ENCODE assay signal across 18 cellular contexts in the genomic region with DNA sequence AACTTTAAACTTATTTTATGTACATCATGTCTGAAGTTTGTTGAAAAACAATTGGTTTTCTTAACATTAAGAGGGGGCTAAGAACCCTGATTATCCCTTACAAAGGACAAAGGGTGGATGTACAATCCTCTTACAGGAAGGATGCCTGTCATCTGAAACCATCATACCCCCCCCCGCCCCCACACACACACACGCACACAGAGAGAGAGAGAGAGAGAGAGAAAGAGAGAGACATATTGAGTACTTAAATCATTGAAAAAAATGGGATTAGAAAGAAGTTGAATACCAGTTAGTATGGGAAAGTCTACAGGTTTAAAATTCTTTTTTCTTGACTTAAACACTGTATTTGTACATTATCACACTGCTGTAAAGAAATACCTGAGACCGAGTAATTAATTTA. TPM values are rescaled to one million over a fixed set of nuclear protein-coding genes. Genes with fewer than 3 reads are reported as not detected.
DNase-seq lines count a peak whose midpoint lies in the region; ATAC-seq and TF ChIP-seq lines count a peak whose summit lies in the region.
"Had no signal": no experiment of that assay in that cellular context is flagged by ENCODE, and none has a peak within 500 bp of the region (broad histone marks: within the 10 kb centered on the region; RNA-seq: fewer than 3 reads in every experiment).

No MANE protein-coding gene starts in this region.

- no peak for TF ChIP-seq POLR2A in HCT116 (IDR thresholded peaks at IDR 0.05; ENCODE audit: borderline replicate concordance, extremely low read depth, insufficient read depth, insufficient read length)

- no peak overlapping the region for H3K9ac ChIP-seq in HCT116 (ENCODE audit: low read length)

- no peaks in the 10 kb centered on the region for H3K36me3 ChIP-seq in HCT116 (ENCODE audit: control insufficient read depth in 1 of 2, insufficient read depth in 2 of 2, low read length in 2 of 2)
- H3K36me3 ChIP-seq: spleen had no signal

- H3K9me2 ChIP-seq in HCT116 (ENCODE audit: insufficient read depth) = no peaks in the 10 kb centered on the region; the same call in 1 of the 2 replicates

- peaks cover 17% of the 10 kb centered on the region for H3K36me3 Mint-ChIP-seq in activated CD8-positive, alpha-beta T cell treated with anti-CD3 and anti-CD28 coated beads, Interleukin-2, amount 10 ng/mL, durations not matched to agents 7 days and 5 days (ENCODE audit: low read depth)

- peak overlapping the region; percentile 90 for H3K27ac Mint-ChIP-seq in activated CD8-positive, alpha-beta T cell treated with anti-CD3 and anti-CD28 coated beads, Interleukin-2, amount 10 ng/mL, durations not matched to agents 7 days and 5 days
- H3K27ac Mint-ChIP-seq: brain, WTC11 had no signal

- H3K27me3 Mint-ChIP-seq in activated CD8-positive, alpha-beta T cell treated with anti-CD3 and anti-CD28 coated beads, Interleukin-2, amount 10 ng/mL, durations not matched to agents 7 days and 5 days (ENCODE audit: low read depth) = peaks cover under 1% of the 10 kb centered on the region

- DNase-seq in DMS53 (lab: John Stamatoyannopoulos, UW) (peak; percentile 26), DMS53 treated with DMSO at 0.1 percent for 48 hours (lab: John Stamatoyannopoulos, UW; ENCODE audit: unreplicated experiment) (no peak), HCT116 (ENCODE audit: low read depth, low spot score) (no peak), lung microvascular endothelial cell (ENCODE audit: low read depth in 2 of 2) (peak; percentile 40 to 44), right cardiac atrium (no peak)
- no peak for DNase-seq in activated CD8-positive, alpha-beta T cell treated with anti-CD3 and anti-CD28 coated beads, Interleukin-2, amount 10 ng/mL, durations not matched to agents 7 days and 5 days
- DNase-seq: dorsolateral prefrontal cortex, NCI-H2029, NCI-H526 treated with DMSO at 0.1 percent for 48 hours, posterior cingulate gyrus, spleen had no signal

- CTCF ChIA-PET in HCT116 (lab: Charles Lee) = no interaction called here
- CTCF ChIA-PET in activated CD8-positive, alpha-beta T cell treated with anti-CD3 and anti-CD28 coated beads, Interleukin-2, amount 10 ng/mL, durations not matched to agents 7 days and 5 days (lab: Charles Lee) = no interaction called here

- H3K9me3 Mint-ChIP-seq in activated CD8-positive, alpha-beta T cell treated with anti-CD3 and anti-CD28 coated beads, Interleukin-2, amount 10 ng/mL, durations not matched to agents 7 days and 5 days (ENCODE audit: insufficient read depth) = peaks cover 6% of the 10 kb centered on the region

- no peak overlapping the region for H3K4me3 ChIP-seq in HCT116 (replicated peaks in 1 of 2; ENCODE audit: low read depth in 1 of 2, low read length in 2 of 2)
- no peak overlapping the region for H3K4me3 ChIP-seq in right cardiac atrium (ENCODE audit: low read length)
- H3K4me3 ChIP-seq: dorsolateral prefrontal cortex, hepatocyte had no signal

- H3K4me1 Mint-ChIP-seq in activated CD8-positive, alpha-beta T cell treated with anti-CD3 and anti-CD28 coated beads, Interleukin-2, amount 10 ng/mL, durations not matched to agents 7 days and 5 days (ENCODE audit: low read depth) = peaks cover 28% of the 10 kb centered on the region
- H3K4me1 Mint-ChIP-seq: brain had no signal

- ATAC-seq in HCT116 (no peak), GM18858 (IDR thresholded peaks at IDR 0.05; ENCODE audit: unreplicated experiment) (no peak), HG03097 (IDR thresholded peaks at IDR 0.05; ENCODE audit: low FRiP score, unreplicated experiment) (no peak), right cardiac atrium (no peak)
- ATAC-seq in activated CD8-positive, alpha-beta T cell treated with anti-CD3 and anti-CD28 coated beads, Interleukin-2, amount 10 ng/mL, durations not matched to agents 7 days and 5 days = no peak
- ATAC-seq: Panc1, WTC11 had no signal

- H3K27ac ChIP-seq in HCT116 (ENCODE audit: low read depth, low read length) (no peak overlapping the region), right cardiac atrium (ENCODE audit: low read length) (no peak overlapping the region)
- H3K27ac ChIP-seq: 22Rv1, dorsolateral prefrontal cortex, hepatocyte had no signal

- no peak for TF ChIP-seq CTCF in HCT116 (IDR thresholded peaks at IDR 0.05 in 2 of 3, conservative IDR thresholded peaks at IDR 0.05 in 1 of 3; ENCODE audit: borderline replicate concordance in 1 of 3, insufficient read depth in 1 of 3, low read depth in 2 of 3, low read length in 2 of 3)

- TF ChIP-seq RAD21 in HCT116 (IDR thresholded peaks at IDR 0.05; ENCODE audit: low read depth) = no peak

- H3K9me3 ChIP-seq in HCT116 (ENCODE audit: control insufficient read depth in 1 of 2, insufficient read depth in 1 of 2, low read depth in 1 of 2, low read length in 2 of 2) (no peaks in the 10 kb centered on the region), right cardiac atrium (ENCODE audit: control insufficient read depth, low read length) (no peaks in the 10 kb centered on the region)
- H3K9me3 ChIP-seq: spleen had no signal

- no TSS peak for BruUV-seq in HCT116 (replicated peaks; lab: Mats Ljungman, UMichigan)

- intact Hi-C loops in HCT116 (cut with micrococcal nuclease) (no loop called here), right cardiac atrium (cut with DNase I) (no loop called here)

- H2AFZ ChIP-seq in HCT116 (ENCODE audit: low read depth, low read length, poor library complexity, severe bottlenecking) = no peak overlapping the region
- H2AFZ ChIP-seq: hepatocyte had no signal

- H3K4me1 ChIP-seq in HCT116 (ENCODE audit: control insufficient read depth in 1 of 2, insufficient read depth in 2 of 2, low read length in 2 of 2) (peaks cover 0 to 9% of the 10 kb centered on the region in 2 experiments; a peak in 2 of 4 replicates), right cardiac atrium (ENCODE audit: control insufficient read depth, insufficient read depth, low read length) (no peaks in the 10 kb centered on the region)

- H4K20me1 ChIP-seq in HCT116 (ENCODE audit: insufficient read depth) = no peaks in the 10 kb centered on the region

- H3K4me2 ChIP-seq in HCT116 (ENCODE audit: low read length) = no peak overlapping the region
- H3K4me2 ChIP-seq: hepatocyte had no signal

- POLR2A ChIA-PET in HCT116 (lab: Charles Lee) = no interaction called here
- POLR2A ChIA-PET in activated CD8-positive, alpha-beta T cell treated with anti-CD3 and anti-CD28 coated beads, Interleukin-2, amount 10 ng/mL, durations not matched to agents 7 days and 5 days (lab: Charles Lee) = no interaction called here

- 52% methylated on average over 3 of the region's 3 CpGs for WGBS in right cardiac atrium

- RAD21 ChIA-PET in HCT116 (lab: Charles Lee; ENCODE audit: low non-redundant PET in 1 of 2, low total read pairs in 2 of 2, uncharacterized antibody in 2 of 2, unreplicated experiment in 2 of 2) = no interaction called here

- H3K4me3 Mint-ChIP-seq in activated CD8-positive, alpha-beta T cell treated with anti-CD3 and anti-CD28 coated beads, Interleukin-2, amount 10 ng/mL, durations not matched to agents 7 days and 5 days = peak overlapping the region; percentile 54
- H3K4me3 Mint-ChIP-seq: brain, WTC11 had no signal

- no peaks in the 10 kb centered on the region for H3K79me2 ChIP-seq in HCT116 (ENCODE audit: insufficient read depth, low read length)
- H3K79me2 ChIP-seq: hepatocyte had no signal

- no peaks in the 10 kb centered on the region for H3K27me3 ChIP-seq in HCT116 (ENCODE audit: insufficient read depth, low read length)
- H3K27me3 ChIP-seq in right cardiac atrium (ENCODE audit: control insufficient read depth, insufficient read depth) = no peaks in the 10 kb centered on the region
- H3K27me3 ChIP-seq: dorsolateral prefrontal cortex, hepatocyte, spleen had no signal

TF ChIP-seq in HCT116, 20 proteins besides CTCF, POLR2A, EP300 and RAD21:
- TF ChIP-seq, protein P1, sequence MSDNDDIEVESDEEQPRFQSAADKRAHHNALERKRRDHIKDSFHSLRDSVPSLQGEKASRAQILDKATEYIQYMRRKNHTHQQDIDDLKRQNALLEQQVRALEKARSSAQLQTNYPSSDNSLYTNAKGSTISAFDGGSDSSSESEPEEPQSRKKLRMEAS (IDR thresholded peaks at IDR 0.05) = no peak
- TF ChIP-seq ZNF274 (IDR thresholded peaks at IDR 0.05; ENCODE audit: low read depth, low read length) (no peak), EGR1 (IDR thresholded peaks at IDR 0.05; ENCODE audit: low read depth) (peak; percentile 29; the same call in 1 of the 2 replicates)

RNA-seq across cellular contexts. Expression of gene PGM2, which starts 10.9 kb away (rescaled TPM):
- 48.6 TPM for total RNA-seq in HCT116 (2021; ENCODE audit: unreplicated experiment)
- polyA plus RNA-seq in HCT116 (2012) = 20.3 and 22.8 TPM in 2 replicates
- total RNA-seq in activated CD8-positive, alpha-beta T cell treated with anti-CD3 and anti-CD28 coated beads, Interleukin-2, amount 10 ng/mL, durations not matched to agents 7 days and 5 days = 10 to 100 TPM; 49.2 to 54.5 TPM
- 21.8 and 22.2 TPM in 2 replicates for total RNA-seq in lung microvascular endothelial cell
- 10 to 100 TPM in 2 of 4 donors, 1 to 10 TPM in 2; 8.9 to 14.7 (median 10.7) TPM for total RNA-seq in right cardiac atrium
- 4.3 TPM for polyA plus RNA-seq in right cardiac atrium

Comparison
In these comparisons a context has a peak if more than half of its experiments do, and no peak if none do; other contexts are left out.
1. DNase-seq: peak in DMS53 (single experiment) and lung microvascular endothelial cell (2 of 2); none in DMS53 treated with DMSO at 0.1 percent for 48 hours (single experiment), HCT116 (single experiment), activated CD8-positive, alpha-beta T cell treated with anti-CD3 and anti-CD28 coated beads, Interleukin-2, amount 10 ng/mL, durations not matched to agents 7 days and 5 days (single experiment) and right cardiac atrium (0 of 3).